Comparison of ENCODE assay signal across 11 cellular contexts in the genomic region with DNA sequence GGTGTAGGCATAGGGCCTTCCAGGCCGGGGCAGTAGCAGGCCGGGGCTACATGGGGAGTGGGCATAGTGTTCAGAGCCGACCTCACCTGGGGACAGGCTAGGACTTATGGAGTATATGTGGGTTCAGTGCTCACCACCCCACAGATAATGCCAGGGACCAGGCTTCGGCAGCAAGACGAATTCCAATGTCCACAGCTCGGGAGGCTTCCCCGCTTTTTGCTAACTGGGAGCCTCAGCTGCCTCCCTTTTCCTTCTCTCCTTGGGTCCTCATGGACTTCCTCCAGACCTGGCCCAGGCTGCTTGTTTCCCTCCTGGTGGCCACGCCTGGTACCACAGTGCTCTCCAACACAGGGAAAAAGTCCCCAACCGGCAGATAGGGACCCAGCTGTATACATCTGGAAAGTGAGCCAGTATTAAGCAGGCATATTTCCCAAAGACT. TPM values are rescaled to one million over a fixed set of nuclear protein-coding genes. Genes with fewer than 3 reads are reported as not detected.
A peak's percentile ranks its signal among the peaks of the same experiment; 100 is the strongest.
DNase-seq lines count a peak whose midpoint lies in the region; ATAC-seq, FAIRE-seq and TF ChIP-seq lines count a peak whose summit lies in the region.
"Had no signal": no experiment of that assay in that cellular context is flagged by ENCODE, and none has a peak within 500 bp of the region (broad histone marks: within the 10 kb centered on the region; RNA-seq: fewer than 3 reads in every experiment).

No MANE protein-coding gene starts in this region.

- ATAC-seq in GM19467 (IDR thresholded peaks at IDR 0.05; ENCODE audit: unreplicated experiment) = no peak
- ATAC-seq: activated T-cell treated with anti-CD3 and anti-CD28 coated beads, Interleukin-2, amount 50 U/mL, for 4 hours had no signal

- no peaks in the 10 kb centered on the region for H3K27me3 ChIP-seq in bronchial epithelial cell (ENCODE audit: control insufficient read depth, insufficient read depth, low read length)
- H3K27me3 ChIP-seq: ovary had no signal

- TF ChIP-seq CTCF in bronchial epithelial cell (IDR thresholded peaks at IDR 0.05; ENCODE audit: insufficient read depth, low read length, severe bottlenecking) (peak; percentile 51), nephron progenitor cell (IDR thresholded peaks at IDR 0.05) (peak; percentile 51)

- FAIRE-seq in bronchial epithelial cell (lab: Jason Lieb, UNC) = no peak

- peaks cover 19% of the 10 kb centered on the region for H3K27me3 Mint-ChIP-seq in nephron progenitor cell (ENCODE audit: low read depth, poor library complexity)

- no peaks in the 10 kb centered on the region for H3K36me3 ChIP-seq in bronchial epithelial cell (ENCODE audit: control insufficient read depth, insufficient read depth, low read length)
- H3K36me3 ChIP-seq: ovary had no signal

- H3K4me3 Mint-ChIP-seq in nephron progenitor cell = no peak overlapping the region
- H3K4me3 Mint-ChIP-seq: activated T-cell treated with anti-CD3 and anti-CD28 coated beads, Interleukin-2, amount 50 U/mL, for 4 hours; stimulated activated naive B cell treated with anti-CD40 and anti-IgM and Interleukin-4, amounts not matched to agents 10 μg/mL and 1 μg/mL and 100 μg/mL, for 72 hours had no signal

- H3K36me3 Mint-ChIP-seq in nephron progenitor cell (ENCODE audit: low read depth) = no peaks in the 10 kb centered on the region
- H3K36me3 Mint-ChIP-seq: stimulated activated naive B cell treated with anti-CD40 and anti-IgM and Interleukin-4, amounts not matched to agents 10 μg/mL and 1 μg/mL and 100 μg/mL, for 72 hours had no signal

- no peak overlapping the region for H3K27ac Mint-ChIP-seq in nephron progenitor cell
- H3K27ac Mint-ChIP-seq: stimulated activated naive B cell treated with anti-CD40 and anti-IgM and Interleukin-4, amounts not matched to agents 10 μg/mL and 1 μg/mL and 100 μg/mL, for 72 hours had no signal

- DNase-seq in DMS 273 treated with DMSO at 0.1 percent for 48 hours (lab: John Stamatoyannopoulos, UW) (peak; percentile 36), HuH-7.5 (ENCODE audit: low spot score) (peak; percentile 36), bronchial epithelial cell (ENCODE audit: low read depth) (no peak), nephron progenitor cell (peak; percentile 39), SKM-1 treated with dmso at 0.1 percent for 144 hours (lab: John Stamatoyannopoulos, UW; ENCODE audit: unreplicated experiment) (no peak), COLO829 (ENCODE audit: low spot score) (no peak)
- DNase-seq in stimulated activated naive CD4-positive, alpha-beta T cell treated with Interleukin-2 at 50 U/mL for 16 hours (lab: John Stamatoyannopoulos, UW) = no peak
- DNase-seq: activated T-cell treated with anti-CD3 and anti-CD28 coated beads, Interleukin-2, amount 50 U/mL, for 4 hours; ovary; stimulated activated naive B cell treated with anti-CD40 and anti-IgM and Interleukin-4, amounts not matched to agents 10 μg/mL and 1 μg/mL and 100 μg/mL, for 72 hours had no signal

- H3K4me3 ChIP-seq in bronchial epithelial cell (ENCODE audit: low read depth, low read length) = no peak overlapping the region
- H3K4me3 ChIP-seq: ovary had no signal

- H3K4me1 Mint-ChIP-seq in nephron progenitor cell = no peaks in the 10 kb centered on the region
- H3K4me1 Mint-ChIP-seq: stimulated activated naive B cell treated with anti-CD40 and anti-IgM and Interleukin-4, amounts not matched to agents 10 μg/mL and 1 μg/mL and 100 μg/mL, for 72 hours had no signal

- H3K9me3 Mint-ChIP-seq in nephron progenitor cell = no peaks in the 10 kb centered on the region
- H3K9me3 Mint-ChIP-seq: activated T-cell treated with anti-CD3 and anti-CD28 coated beads, Interleukin-2, amount 50 U/mL, for 4 hours; stimulated activated naive B cell treated with anti-CD40 and anti-IgM and Interleukin-4, amounts not matched to agents 10 μg/mL and 1 μg/mL and 100 μg/mL, for 72 hours had no signal

RNA-seq across cellular contexts. Expression of a gene that starts 20.1 kb away (rescaled TPM):
- 1.9 and 5.0 TPM in 2 replicates for total RNA-seq in bronchial epithelial cell

RNA-seq across cellular contexts. Expression of a gene that starts 47.3 kb away (rescaled TPM):
- not detected in 2 replicates for total RNA-seq in bronchial epithelial cell
- total RNA-seq: activated T-cell treated with anti-CD3 and anti-CD28 coated beads, Interleukin-2, amount 50 U/mL, for 4 hours had no signal

RNA-seq across cellular contexts. Expression of a gene that starts 54.6 kb away (rescaled TPM):
- 0.26 and 0.53 TPM in 2 replicates for total RNA-seq in bronchial epithelial cell

RNA-seq across cellular contexts. Expression of a gene that starts 56.0 kb away (rescaled TPM):
- under 0.01 TPM in 2 replicates for total RNA-seq in bronchial epithelial cell

Comparison
In these comparisons a context has a peak if more than half of its experiments do, and no peak if none do; other contexts are left out.
1. DNase-seq: peak in DMS 273 treated with DMSO at 0.1 percent for 48 hours (single experiment), HuH-7.5 (single experiment) and nephron progenitor cell (single experiment); none in bronchial epithelial cell (single experiment), SKM-1 treated with dmso at 0.1 percent for 144 hours (single experiment), COLO829 (single experiment) and stimulated activated naive CD4-positive, alpha-beta T cell treated with Interleukin-2 at 50 U/mL for 16 hours (single experiment).